ENCODE assay signal across 14 cellular contexts in genomic region chr2:3563521-3563976, GRCh38. TPM values are rescaled to one million over a fixed set of nuclear protein-coding genes. Genes with fewer than 3 reads are reported as not detected.
A peak's percentile ranks its signal among the peaks of the same experiment; 100 is the strongest.
DNase-seq lines count a peak whose midpoint lies in the region; ATAC-seq, FAIRE-seq and TF ChIP-seq lines count a peak whose summit lies in the region.
"Had no signal": no experiment of that assay in that cellular context is flagged by ENCODE, and none has a peak within 500 bp of the region (broad histone marks: within the 10 kb centered on the region; RNA-seq: fewer than 3 reads in every experiment).

No MANE protein-coding gene starts in this region.

- TF ChIP-seq EP300 in K562 (IDR thresholded peaks at IDR 0.05; ENCODE audit: low read length): 0 out of 2 replicates have a peak, but pooled peaks have one; percentile 27

- H3K79me2 ChIP-seq in K562 (ENCODE audit: control insufficient read depth, insufficient read depth, low read length): peaks cover 7% of the 10 kb centered on the region; the same call in 2 of the 3 replicates

- H3K4me2 ChIP-seq in K562 (ENCODE audit: insufficient read depth, low read length): peak overlapping the region; percentile 46; the same call in 1 of the 2 replicates

- no peak overlapping the region for H3K4me3 Mint-ChIP-seq in natural killer cell treated with Interleukin-12 subunit alpha and Interleukin-12 subunit beta and Interleukin-15 and Interleukin-18, amount 100 ng/mL, for 72 hours
- H3K4me3 Mint-ChIP-seq: activated naive CD8-positive, alpha-beta T cell had no signal

- ATAC-seq in GM18867 (IDR thresholded peaks at IDR 0.05; ENCODE audit: unreplicated experiment) (peak; percentile 48), GM21515 (IDR thresholded peaks at IDR 0.05; ENCODE audit: unreplicated experiment) (peak; percentile 27), HG03095 (IDR thresholded peaks at IDR 0.05; ENCODE audit: unreplicated experiment) (peak; percentile 44), K562 (peak; percentile 75)
- ATAC-seq in natural killer cell treated with Interleukin-12 subunit alpha and Interleukin-12 subunit beta and Interleukin-15 and Interleukin-18, amount 100 ng/mL, for 72 hours: no peak

- FAIRE-seq in K562 (lab: Jason Lieb, UNC): peak; percentile 83

- TF ChIP-seq CTCF in K562 (IDR thresholded peaks at IDR 0.05 in 2 of 3, conservative IDR thresholded peaks at IDR 0.05 in 1 of 3; ENCODE audit: insufficient read depth in 2 of 3, low read depth in 1 of 3, low read length in 3 of 3): no peak

- H3K27me3 ChIP-seq in K562 (ENCODE audit: control insufficient read depth in 2 of 2, insufficient read depth in 2 of 2, low read length in 2 of 2): no peaks in the 10 kb centered on the region
- H3K27me3 ChIP-seq: dorsolateral prefrontal cortex had no signal

- H3K36me3 ChIP-seq in K562 (ENCODE audit: control insufficient read depth, insufficient read depth, low read length): peaks cover 2% of the 10 kb centered on the region; the same call in 1 of the 3 replicates

- peak overlapping the region; percentile 38; the same call in 1 of the 2 replicates for H2AFZ ChIP-seq in K562 (ENCODE audit: low read depth, low read length)

- DNase-seq in K562 (ENCODE audit: extremely low read depth in 1 of 4, low spot score in 3 of 4): peak in 2 of 4 experiments; percentile 60 to 63
- DNase-seq in natural killer cell treated with Interleukin-12 subunit alpha and Interleukin-12 subunit beta and Interleukin-15 and Interleukin-18, amount 100 ng/mL, for 72 hours (ENCODE audit: low spot score): no peak
- DNase-seq in activated CD4-positive, alpha-beta T cell treated with anti-CD3 and anti-CD28 coated beads, Interleukin-2, amount 50 U/mL, for 4 hours: no peak
- no peak for DNase-seq in NCI-H2081 treated with DMSO at 0.1 percent for 48 hours (lab: John Stamatoyannopoulos, UW)
- DNase-seq in UCSD-AML1 (lab: John Stamatoyannopoulos, UW; ENCODE audit: unreplicated experiment): no peak
- DNase-seq: activated CD4-positive, CD25-positive, alpha-beta regulatory T cell; DMS 273 treated with DMSO at 0.1 percent for 48 hours; dorsolateral prefrontal cortex; mesenchymal stem cell; retina had no signal

- no peak overlapping the region for H3K27ac ChIP-seq in K562 (ENCODE audit: extremely low read depth, low read depth, low read length)
- H3K27ac ChIP-seq: dorsolateral prefrontal cortex had no signal

- no peaks in the 10 kb centered on the region for H4K20me1 ChIP-seq in K562 (replicated peaks; ENCODE audit: control insufficient read depth, insufficient read depth, low read length)

- POLR2A ChIA-PET in K562 (lab: Yijun Ruan, JAX): interaction anchor here (0.6 to 1.4 kb wide), 2 partner anchors 16 to 21 kb away, joined by 3 to 4 read pairs; no protein-coding TSS in a partner anchor

- BruUV-seq in K562 (replicated peaks; lab: Mats Ljungman, UMichigan): no TSS peak

- H3K9me1 ChIP-seq in K562 (ENCODE audit: control insufficient read depth, insufficient read depth, low read length): no peaks in the 10 kb centered on the region

- no peak for TF ChIP-seq RAD21 in K562 (CRISPR knock-in tag; conservative IDR thresholded peaks at IDR 0.05 in 1 of 2, IDR thresholded peaks at IDR 0.05 in 1 of 2)

- no peaks in the 10 kb centered on the region for H3K36me3 Mint-ChIP-seq in natural killer cell treated with Interleukin-12 subunit alpha and Interleukin-12 subunit beta and Interleukin-15 and Interleukin-18, amount 100 ng/mL, for 72 hours

- H3K27ac Mint-ChIP-seq in natural killer cell treated with Interleukin-12 subunit alpha and Interleukin-12 subunit beta and Interleukin-15 and Interleukin-18, amount 100 ng/mL, for 72 hours: no peak overlapping the region
- H3K27ac Mint-ChIP-seq: activated naive CD8-positive, alpha-beta T cell had no signal

- intact Hi-C loops in K562 (cut with micrococcal nuclease): no loop called here

- no peak for TF ChIP-seq POLR2A in K562 (conservative IDR thresholded peaks at IDR 0.05)

- H3K9ac ChIP-seq in K562 (ENCODE audit: insufficient read depth in 1 of 2, low read depth in 2 of 2, low read length in 2 of 2): peak overlapping the region; percentile 7 to 81; a peak in 1 of 4 replicates

- H3K9me3 ChIP-seq in K562 (replicated peaks; ENCODE audit: control insufficient read depth, insufficient read depth, low read depth, low read length): no peaks in the 10 kb centered on the region

- CTCF ChIA-PET in K562 (lab: Yijun Ruan, JAX; ENCODE audit: low intra/inter-chr PET ratio): no interaction called here

- H3K4me3 ChIP-seq in K562: no peak overlapping the region
- H3K4me3 ChIP-seq: dorsolateral prefrontal cortex had no signal

- in situ Hi-C loops in K562 (cut with MboI): no loop called here

- H3K4me1 Mint-ChIP-seq in natural killer cell treated with Interleukin-12 subunit alpha and Interleukin-12 subunit beta and Interleukin-15 and Interleukin-18, amount 100 ng/mL, for 72 hours (ENCODE audit: low read depth in 2 of 2): peaks cover 0 to 4% of the 10 kb centered on the region in 2 donors

- peaks cover 16 to 31% of the 10 kb centered on the region in 2 experiments for H3K4me1 ChIP-seq in K562 (replicated peaks in 1 of 2; ENCODE audit: control insufficient read depth in 2 of 2, insufficient read depth in 2 of 2, low read length in 2 of 2)

- 9% methylated on average over 5 of the region's 5 CpGs for WGBS in K562 (ENCODE audit: insufficient coverage, low coverage, missing lambda C conversion rate)

- H3K9me3 Mint-ChIP-seq in natural killer cell treated with Interleukin-12 subunit alpha and Interleukin-12 subunit beta and Interleukin-15 and Interleukin-18, amount 100 ng/mL, for 72 hours: no peaks in the 10 kb centered on the region

- H3K27me3 Mint-ChIP-seq in natural killer cell treated with Interleukin-12 subunit alpha and Interleukin-12 subunit beta and Interleukin-15 and Interleukin-18, amount 100 ng/mL, for 72 hours: no peaks in the 10 kb centered on the region
- H3K27me3 Mint-ChIP-seq: activated naive CD8-positive, alpha-beta T cell had no signal

RNA-seq across cellular contexts. Expression of gene RNASEH1, which starts 5.4 kb away (rescaled TPM):
- total RNA-seq in K562 (2011; cell fraction: chromatin; rRNA removed; ENCODE audit: low replicate concordance): 18.2 and 25.1 TPM in 2 replicates
- 21.2 and 21.8 TPM in 2 replicates for total RNA-seq in K562 (2011; cell fraction: nucleolus; rRNA removed)
- 16.9 and 21.5 TPM in 2 replicates for total RNA-seq in K562 (2011; cell fraction: nucleoplasm; rRNA removed)
- total RNA-seq in K562 (2014; rRNA removed): 46.5 and 46.8 TPM in 2 replicates
- 40.8 and 42.8 TPM in 2 replicates for total RNA-seq in K562 (2014; rRNA removed; fragmentation: Illumina TruSeq; extraction: Trizol)
- total RNA-seq in K562 (2015; rRNA removed; fragmentation: Illumina TruSeq; extraction: Trizol): 47.1 and 47.5 TPM in 2 replicates
- total RNA-seq in K562 (2021): 44.1 and 45.6 TPM in 2 replicates
- polyA plus RNA-seq in K562 (2011; rRNA removed): 21.7 and 25.7 TPM in 2 replicates
- 13.4 and 16.5 TPM in 2 replicates for polyA plus RNA-seq in K562 (2011; cell fraction: cytosol; rRNA removed)
- polyA plus RNA-seq in K562 (2011; cell fraction: nucleus; rRNA removed): 19.4 and 20.6 TPM in 2 replicates
- 19.1 and 35.8 TPM in 2 replicates for polyA plus RNA-seq in K562 (2012)
- polyA plus RNA-seq in K562 (2014; fragmentation: Illumina TruSeq; extraction: Trizol): 34.7 and 35.3 TPM in 2 replicates
- polyA plus RNA-seq in K562 (2014; fragmentation: Nextera tagmentation; extraction: Ambion mirVana): 10 to 100 TPM; 27.5 to 32.7 TPM
- polyA plus RNA-seq in K562 (2014; rRNA removed): 46.8 and 47.9 TPM in 2 replicates
- polyA minus RNA-seq in K562 (2011; rRNA and poly(A)+ RNA removed): 20.3 and 20.5 TPM in 2 replicates
- 14.8 and 18.3 TPM in 2 replicates for polyA minus RNA-seq in K562 (2011; cell fraction: cytosol; rRNA and poly(A)+ RNA removed)
- polyA minus RNA-seq in K562 (2011; cell fraction: nucleus; rRNA and poly(A)+ RNA removed): 14.9 and 20.8 TPM in 2 replicates
- 10 to 100 TPM; 24.7 to 47.2 TPM for total RNA-seq in natural killer cell treated with Interleukin-12 subunit alpha and Interleukin-12 subunit beta and Interleukin-15 and Interleukin-18, amount 100 ng/mL, for 72 hours

RNA-seq across cellular contexts. Expression of gene RPS7, which starts 11.5 kb away (rescaled TPM):
- total RNA-seq in K562 (2011; cell fraction: chromatin; rRNA removed; ENCODE audit: low replicate concordance): 147 and 178 TPM in 2 replicates
- 248 and 275 TPM in 2 replicates for total RNA-seq in K562 (2011; cell fraction: nucleolus; rRNA removed)
- total RNA-seq in K562 (2011; cell fraction: nucleoplasm; rRNA removed): 393 and 713 TPM in 2 replicates
- total RNA-seq in K562 (2014; rRNA removed) (2,103 and 2,507 TPM in 2 replicates), K562 (2014; rRNA removed; fragmentation: Illumina TruSeq; extraction: Trizol) (3,088 and 3,235 TPM in 2 replicates), K562 (2015; rRNA removed; fragmentation: Illumina TruSeq; extraction: Trizol) (4,033 and 4,169 TPM in 2 replicates), K562 (2021) (2,201 and 2,441 TPM in 2 replicates)
- polyA plus RNA-seq in K562 (2011; rRNA removed) (2,427 and 2,760 TPM in 2 replicates), K562 (2014; fragmentation: Illumina TruSeq; extraction: Trizol) (2,675 and 2,931 TPM in 2 replicates), K562 (2014; fragmentation: Nextera tagmentation; extraction: Ambion mirVana) (1,000 to 10,000 TPM; 2,718 to 3,051 TPM), K562 (2014; rRNA removed) (2,676 and 2,779 TPM in 2 replicates)
- 843 and 1,466 TPM in 2 replicates for polyA plus RNA-seq in K562 (2011; cell fraction: cytosol; rRNA removed)
- 522 and 963 TPM in 2 replicates for polyA plus RNA-seq in K562 (2011; cell fraction: nucleus; rRNA removed)
- polyA plus RNA-seq in K562 (2012): 1,908 and 2,807 TPM in 2 replicates
- polyA minus RNA-seq in K562 (2011; rRNA and poly(A)+ RNA removed): 462 and 473 TPM in 2 replicates
- 394 and 466 TPM in 2 replicates for polyA minus RNA-seq in K562 (2011; cell fraction: cytosol; rRNA and poly(A)+ RNA removed)
- 97.9 and 170 TPM in 2 replicates for polyA minus RNA-seq in K562 (2011; cell fraction: nucleus; rRNA and poly(A)+ RNA removed)
- 1,000 to 10,000 TPM in 1 of 2 donors, 100 to 1,000 TPM in 1; 834 to 1,122 TPM for total RNA-seq in natural killer cell treated with Interleukin-12 subunit alpha and Interleukin-12 subunit beta and Interleukin-15 and Interleukin-18, amount 100 ng/mL, for 72 hours

RNA-seq across cellular contexts. Expression of gene COLEC11, which starts 31.4 kb away (rescaled TPM):
- total RNA-seq in K562 (2011; cell fraction: chromatin; rRNA removed; ENCODE audit: low replicate concordance): 2.0 and 3.4 TPM in 2 replicates
- 3.3 and 3.7 TPM in 2 replicates for total RNA-seq in K562 (2011; cell fraction: nucleolus; rRNA removed)
- total RNA-seq in K562 (2011; cell fraction: nucleoplasm; rRNA removed): 3.4 and 3.7 TPM in 2 replicates
- total RNA-seq in K562 (2014; rRNA removed) (2.9 and 5.4 TPM in 2 replicates), K562 (2014; rRNA removed; fragmentation: Illumina TruSeq; extraction: Trizol) (0.67 and 0.98 TPM in 2 replicates), K562 (2015; rRNA removed; fragmentation: Illumina TruSeq; extraction: Trizol) (2.0 and 2.6 TPM in 2 replicates), K562 (2021) (2.9 and 4.3 TPM in 2 replicates)
- polyA plus RNA-seq in K562 (2011; rRNA removed) (0.93 and 1.6 TPM in 2 replicates), K562 (2014; fragmentation: Illumina TruSeq; extraction: Trizol) (1.8 and 3.2 TPM in 2 replicates), K562 (2014; fragmentation: Nextera tagmentation; extraction: Ambion mirVana) (under 1 TPM; 0.32 to 0.73 TPM), K562 (2014; rRNA removed) (3.3 and 4.3 TPM in 2 replicates)
- polyA plus RNA-seq in K562 (2011; cell fraction: cytosol; rRNA removed): 1.6 and 4.7 TPM in 2 replicates
- 0.69 and 1.5 TPM in 2 replicates for polyA plus RNA-seq in K562 (2011; cell fraction: nucleus; rRNA removed)
- polyA plus RNA-seq in K562 (2012): 3.8 and 6.7 TPM in 2 replicates
- polyA minus RNA-seq in K562 (2011; rRNA and poly(A)+ RNA removed): 0.63 and 1.2 TPM in 2 replicates
- polyA minus RNA-seq in K562 (2011; cell fraction: cytosol; rRNA and poly(A)+ RNA removed): not detected in 2 replicates
- 0.54 and 0.78 TPM in 2 replicates for polyA minus RNA-seq in K562 (2011; cell fraction: nucleus; rRNA and poly(A)+ RNA removed)
- total RNA-seq in natural killer cell treated with Interleukin-12 subunit alpha and Interleukin-12 subunit beta and Interleukin-15 and Interleukin-18, amount 100 ng/mL, for 72 hours: under 1 TPM in 1 of 2 donors, not detected in 1; 0.48 TPM

RNA-seq across cellular contexts. Expression of gene ADI1, which starts 44.2 kb away (rescaled TPM):
- total RNA-seq in K562 (2011; cell fraction: chromatin; rRNA removed; ENCODE audit: low replicate concordance): 8.2 and 11.8 TPM in 2 replicates
- 5.8 and 8.0 TPM in 2 replicates for total RNA-seq in K562 (2011; cell fraction: nucleolus; rRNA removed)
- 12.0 and 24.3 TPM in 2 replicates for total RNA-seq in K562 (2011; cell fraction: nucleoplasm; rRNA removed)
- total RNA-seq in K562 (2014; rRNA removed) (26.7 and 29.2 TPM in 2 replicates), K562 (2014; rRNA removed; fragmentation: Illumina TruSeq; extraction: Trizol) (25.7 and 27.1 TPM in 2 replicates), K562 (2015; rRNA removed; fragmentation: Illumina TruSeq; extraction: Trizol) (48.0 and 51.0 TPM in 2 replicates), K562 (2021) (31.6 and 34.7 TPM in 2 replicates)
- polyA plus RNA-seq in K562 (2011; rRNA removed) (17.6 and 23.6 TPM in 2 replicates), K562 (2014; fragmentation: Illumina TruSeq; extraction: Trizol) (31.4 and 33.7 TPM in 2 replicates), K562 (2014; fragmentation: Nextera tagmentation; extraction: Ambion mirVana) (1 to 10 TPM; 6.1 to 6.6 TPM), K562 (2014; rRNA removed) (20.6 and 21.6 TPM in 2 replicates)
- polyA plus RNA-seq in K562 (2011; cell fraction: cytosol; rRNA removed): 12.7 and 15.2 TPM in 2 replicates
- polyA plus RNA-seq in K562 (2011; cell fraction: nucleus; rRNA removed): 11.6 and 15.2 TPM in 2 replicates
- polyA plus RNA-seq in K562 (2012): 33.2 and 37.1 TPM in 2 replicates
- 18.8 and 22.8 TPM in 2 replicates for polyA minus RNA-seq in K562 (2011; rRNA and poly(A)+ RNA removed)
- polyA minus RNA-seq in K562 (2011; cell fraction: cytosol; rRNA and poly(A)+ RNA removed): 12.2 and 12.5 TPM in 2 replicates
- polyA minus RNA-seq in K562 (2011; cell fraction: nucleus; rRNA and poly(A)+ RNA removed): 4.2 and 7.2 TPM in 2 replicates
- 10 to 100 TPM; 23.6 to 24.7 TPM for total RNA-seq in natural killer cell treated with Interleukin-12 subunit alpha and Interleukin-12 subunit beta and Interleukin-15 and Interleukin-18, amount 100 ng/mL, for 72 hours

Comparison
In these comparisons a context has a peak if more than half of its experiments do, and no peak if none do; other contexts are left out.
1. ATAC-seq: peak in GM18867 (single experiment), GM21515 (single experiment), HG03095 (single experiment) and K562 (single experiment); none in natural killer cell treated with Interleukin-12 subunit alpha and Interleukin-12 subunit beta and Interleukin-15 and Interleukin-18, amount 100 ng/mL, for 72 hours (0 of 2).